19 cellular contexts compared by ENCODE assay signal in genomic region chr2:208978966-208979365, GRCh38.
"Had no signal": no experiment of that assay in that cellular context is flagged by ENCODE, and none has a peak within 500 bp of the region (broad histone marks: within the 10 kb centered on the region; RNA-seq: fewer than 3 reads in every experiment).

No MANE protein-coding gene starts in this region.

- H3K36me3 ChIP-seq: left lung, ovary, right atrium auricular region, right lobe of liver, suprapubic skin, thoracic aorta, tibial artery, upper lobe of right lung had no signal

- DNase-seq: hippocampal formation; kidney; left colon; left lung; mesendoderm; naive B cell; natural killer cell; ovary; right lobe of liver; stimulated activated CD4-positive, alpha-beta T cell treated with anti-CD3 and anti-CD28 coated beads, Interleukin-12 subunit alpha, Interleukin-12 subunit beta, amount 100 ng/mL, for 4 hours; stimulated activated CD4-positive, alpha-beta T cell treated with anti-CD3 and anti-CD28 coated beads, Interleukin-4, amount 100 ng/mL, for 24 hours; stimulated activated naive CD4-positive, alpha-beta T cell; tibial artery; upper lobe of right lung had no signal

- H3K9me3 ChIP-seq: left lung, ovary, right atrium auricular region, right lobe of liver, suprapubic skin, thoracic aorta, tibial artery, upper lobe of right lung had no signal

- H3K4me1 ChIP-seq: left lung, right atrium auricular region, right lobe of liver, tibial artery, upper lobe of right lung had no signal

- H3K4me3 ChIP-seq: left lung, lung, ovary, right atrium auricular region, right lobe of liver, suprapubic skin, thoracic aorta, tibial artery, upper lobe of right lung had no signal

- H3K27me3 ChIP-seq: left lung, ovary, right atrium auricular region, right lobe of liver, suprapubic skin, tibial artery, upper lobe of right lung had no signal

- FAIRE-seq: kidney, urothelium cell line had no signal

- H3K27ac ChIP-seq: left lung, ovary, right atrium auricular region, right lobe of liver, suprapubic skin, thoracic aorta, tibial artery, upper lobe of right lung had no signal
